In genomic region chr11:62730076-62730475, GRCh38 we compare ENCODE assay signal across 5 cellular contexts. TPM values are rescaled to one million over a fixed set of nuclear protein-coding genes. Genes with fewer than 3 reads are reported as not detected.
DNase-seq lines count a peak whose midpoint lies in the region; TF ChIP-seq lines count a peak whose summit lies in the region.
"Not testable (repeated sequence)": the region's sequence is repeated elsewhere in the genome, so short reads cannot be mapped to it uniquely, and the experiment has no call there.

No MANE protein-coding gene starts in this region.

- H3K4me1 ChIP-seq in cardiac muscle cell (ENCODE audit: low read depth) = not testable (repeated sequence)

- not testable (repeated sequence) for TF ChIP-seq CTCF in HFF-Myc (IDR thresholded peaks at IDR 0.05; ENCODE audit: low read depth, low read length, missing control alignments); WI38 (IDR thresholded peaks at IDR 0.05; ENCODE audit: low read depth, low read length); brain microvascular endothelial cell (IDR thresholded peaks at IDR 0.05; ENCODE audit: low read depth, low read length, missing control alignments); cardiac muscle cell (IDR thresholded peaks at IDR 0.05; ENCODE audit: low read depth, low read length); osteocyte (IDR thresholded peaks at IDR 0.05)

- peaks cover 33% of the 10 kb centered on the region for H3K4me1 Mint-ChIP-seq in osteocyte (ENCODE audit: unreplicated experiment)

- not testable (repeated sequence) for H3K9me3 ChIP-seq in cardiac muscle cell (ENCODE audit: low read depth)

- H3K27me3 ChIP-seq in brain microvascular endothelial cell (replicated peaks); cardiac muscle cell: not testable (repeated sequence)

- peak overlapping the region; percentile 88 for H3K4me3 Mint-ChIP-seq in osteocyte (ENCODE audit: unreplicated experiment)

- H3K36me3 ChIP-seq in brain microvascular endothelial cell (replicated peaks) (peaks cover 22% of the 10 kb centered on the region), cardiac muscle cell (peaks cover 12% of the 10 kb centered on the region)

- not testable (repeated sequence) for H3K27me3 Mint-ChIP-seq in osteocyte (ENCODE audit: unreplicated experiment)

- DNase-seq in HFF-Myc (ENCODE audit: extremely low read depth, low read depth); brain microvascular endothelial cell; cardiac muscle cell (ENCODE audit: low read depth in 1 of 2, low spot score in 1 of 2); osteocyte (ENCODE audit: extremely low spot score, unreplicated experiment): not testable (repeated sequence)

- H3K4me3 ChIP-seq in HFF-Myc (replicated peaks; ENCODE audit: low read depth, low read length) (peak overlapping the region; percentile 99), WI38 (ENCODE audit: low read depth, low read length) (peak overlapping the region; percentile 83), brain microvascular endothelial cell (ENCODE audit: low read depth, low read length) (peak overlapping the region; percentile 93), cardiac muscle cell (peak overlapping the region; percentile 90)

- H3K27ac Mint-ChIP-seq in osteocyte (ENCODE audit: unreplicated experiment) = peak overlapping the region; percentile 57

- not testable (repeated sequence) for H3K9me3 Mint-ChIP-seq in osteocyte (ENCODE audit: unreplicated experiment)

- not testable (repeated sequence) for H3K36me3 Mint-ChIP-seq in osteocyte (ENCODE audit: unreplicated experiment)

- in situ Hi-C loops in brain microvascular endothelial cell (cut with HindIII; ENCODE audit: low pct_ligation_motif_present, low sequenced_read_pairs) = not testable (repeated sequence)

- not testable (repeated sequence) for H3K27ac ChIP-seq in brain microvascular endothelial cell, cardiac muscle cell

RNA-seq across cellular contexts. Expression of gene TTC9C, which starts 1.8 kb away (rescaled TPM):
- total RNA-seq in cardiac muscle cell = 36.3 and 37.3 TPM in 2 replicates
- polyA plus RNA-seq in cardiac muscle cell = 39.0 and 45.1 TPM in 2 replicates
- 32.4 and 36.6 TPM in 2 replicates for total RNA-seq in osteocyte

RNA-seq across cellular contexts. Expression of gene HNRNPUL2, which starts 2.8 kb away (rescaled TPM):
- total RNA-seq in cardiac muscle cell (13.7 and 20.0 TPM in 2 replicates), osteocyte (52.5 and 56.1 TPM in 2 replicates)
- 2.9 and 3.2 TPM in 2 replicates for polyA plus RNA-seq in cardiac muscle cell

RNA-seq across cellular contexts. Expression of gene GNG3, which starts 22.6 kb away (rescaled TPM):
- total RNA-seq in cardiac muscle cell = 0.67 TPM in 1 of 2 replicates, not detected in the other
- 2.6 and 3.0 TPM in 2 replicates for polyA plus RNA-seq in cardiac muscle cell
- total RNA-seq in osteocyte = not detected in 2 replicates

RNA-seq across cellular contexts. Expression of gene BSCL2, which starts 22.9 kb away (rescaled TPM):
- total RNA-seq in cardiac muscle cell = 70.3 and 73.8 TPM in 2 replicates
- polyA plus RNA-seq in cardiac muscle cell = 73.7 and 79.2 TPM in 2 replicates
- total RNA-seq in osteocyte = 54.1 and 56.7 TPM in 2 replicates

RNA-seq across cellular contexts. Expression of gene ZBTB3, which starts 23.9 kb away (rescaled TPM):
- 12.5 and 14.3 TPM in 2 replicates for total RNA-seq in cardiac muscle cell
- polyA plus RNA-seq in cardiac muscle cell = 10.4 and 10.8 TPM in 2 replicates
- 11.2 and 12.9 TPM in 2 replicates for total RNA-seq in osteocyte
